Comparison of ENCODE assay signal across 15 cellular contexts in the genomic region with DNA sequence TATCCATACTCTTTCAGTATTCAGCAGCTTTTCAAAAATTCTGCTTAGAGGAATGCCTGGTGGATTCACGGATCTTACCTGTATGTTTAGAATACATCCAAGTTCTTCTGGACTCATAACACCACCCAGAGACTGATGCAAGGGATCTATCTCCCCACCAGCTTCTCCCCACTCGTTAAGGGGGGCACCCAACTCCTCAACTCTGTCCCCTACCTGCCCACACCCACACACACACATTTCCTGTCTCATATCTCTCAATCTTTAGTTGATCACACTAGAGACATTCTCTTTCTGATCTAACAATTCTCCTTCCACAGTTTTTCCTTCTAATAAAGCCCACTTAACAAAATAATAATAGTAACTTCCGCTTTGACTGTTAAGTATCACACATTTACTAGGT.
A peak's percentile ranks its signal among the peaks of the same experiment; 100 is the strongest.
DNase-seq lines count a peak whose midpoint lies in the region; ATAC-seq and TF ChIP-seq lines count a peak whose summit lies in the region.
"Had no signal": no experiment of that assay in that cellular context is flagged by ENCODE, and none has a peak within 500 bp of the region (broad histone marks: within the 10 kb centered on the region; RNA-seq: fewer than 3 reads in every experiment).

No MANE protein-coding gene starts in this region.

- TF ChIP-seq CTCF in type B pancreatic cell (conservative IDR thresholded peaks at IDR 0.05): no peak

- peak overlapping the region; percentile 5 for H3K27ac Mint-ChIP-seq in activated CD4-positive, alpha-beta T cell treated with anti-CD3 and anti-CD28 coated beads, Interleukin-2, amount 10 ng/mL, durations not matched to agents 7 days and 5 days
- H3K27ac Mint-ChIP-seq in activated naive CD8-positive, alpha-beta T cell treated with anti-CD3 and anti-CD28 coated beads, Interleukin-2, amount 10 ng/mL, durations not matched to agents 7 days and 5 days: no peak overlapping the region
- no peak overlapping the region for H3K27ac Mint-ChIP-seq in activated naive CD8-positive, alpha-beta T cell treated with anti-CD3 and anti-CD28 coated beads, Interleukin-2, amount 50 U/mL, for 24 hours
- H3K27ac Mint-ChIP-seq in type B pancreatic cell: peak overlapping the region; percentile 6
- H3K27ac Mint-ChIP-seq: B cell; CD8-positive, alpha-beta T cell had no signal

- DNase-seq in activated CD4-positive, alpha-beta T cell treated with anti-CD3 and anti-CD28 coated beads, Interleukin-2, amount 10 ng/mL, durations not matched to agents 7 days and 5 days: no peak
- DNase-seq in activated CD4-positive, alpha-beta T cell treated with anti-CD3 and anti-CD28 coated beads for 4 hours: no peak
- no peak for DNase-seq in activated naive CD8-positive, alpha-beta T cell treated with anti-CD3 and anti-CD28 coated beads, Interleukin-2, amount 10 ng/mL, durations not matched to agents 7 days and 5 days
- no peak for DNase-seq in activated naive CD8-positive, alpha-beta T cell treated with anti-CD3 and anti-CD28 coated beads, Interleukin-2, amount 50 U/mL, for 24 hours
- DNase-seq in type B pancreatic cell (ENCODE audit: extremely low spot score, unreplicated experiment): no peak
- DNase-seq in mucosa of gallbladder (ENCODE audit: low spot score): no peak
- DNase-seq: Caco-2; CD8-positive, alpha-beta T cell; DMS153; GDM1; H7; HCEC 1CT had no signal

- ATAC-seq in activated naive CD8-positive, alpha-beta T cell treated with anti-CD3 and anti-CD28 coated beads, Interleukin-2, amount 10 ng/mL, durations not matched to agents 7 days and 5 days (ENCODE audit: low read depth): peak; percentile 54
- ATAC-seq in activated naive CD8-positive, alpha-beta T cell treated with anti-CD3 and anti-CD28 coated beads, Interleukin-2, amount 50 U/mL, for 24 hours: no peak
- ATAC-seq: CD8-positive, alpha-beta T cell; GM12878 had no signal

- POLR2A ChIA-PET in activated CD4-positive, alpha-beta T cell treated with anti-CD3 and anti-CD28 coated beads, Interleukin-2, amount 10 ng/mL, durations not matched to agents 7 days and 5 days (lab: Charles Lee): no interaction called here
- POLR2A ChIA-PET in activated naive CD8-positive, alpha-beta T cell treated with anti-CD3 and anti-CD28 coated beads, Interleukin-2, amount 10 ng/mL, durations not matched to agents 7 days and 5 days (lab: Charles Lee): interaction anchor here (1.2 kb wide), 1 partner anchor 19 kb away, joined by 4 read pairs; no protein-coding TSS in a partner anchor

- peaks cover 10% of the 10 kb centered on the region for H3K27me3 Mint-ChIP-seq in activated CD4-positive, alpha-beta T cell treated with anti-CD3 and anti-CD28 coated beads, Interleukin-2, amount 10 ng/mL, durations not matched to agents 7 days and 5 days
- H3K27me3 Mint-ChIP-seq in activated naive CD8-positive, alpha-beta T cell treated with anti-CD3 and anti-CD28 coated beads, Interleukin-2, amount 10 ng/mL, durations not matched to agents 7 days and 5 days: peaks cover 2% of the 10 kb centered on the region
- H3K27me3 Mint-ChIP-seq in activated naive CD8-positive, alpha-beta T cell treated with anti-CD3 and anti-CD28 coated beads, Interleukin-2, amount 50 U/mL, for 24 hours: peaks cover 2% of the 10 kb centered on the region
- H3K27me3 Mint-ChIP-seq in type B pancreatic cell: no peaks in the 10 kb centered on the region
- H3K27me3 Mint-ChIP-seq: B cell had no signal

- peaks cover 26% of the 10 kb centered on the region for H3K4me1 Mint-ChIP-seq in activated CD4-positive, alpha-beta T cell treated with anti-CD3 and anti-CD28 coated beads, Interleukin-2, amount 10 ng/mL, durations not matched to agents 7 days and 5 days
- peaks cover 18% of the 10 kb centered on the region for H3K4me1 Mint-ChIP-seq in activated naive CD8-positive, alpha-beta T cell treated with anti-CD3 and anti-CD28 coated beads, Interleukin-2, amount 10 ng/mL, durations not matched to agents 7 days and 5 days
- H3K4me1 Mint-ChIP-seq in activated naive CD8-positive, alpha-beta T cell treated with anti-CD3 and anti-CD28 coated beads, Interleukin-2, amount 50 U/mL, for 24 hours: peaks cover 4% of the 10 kb centered on the region
- peaks cover 14% of the 10 kb centered on the region for H3K4me1 Mint-ChIP-seq in type B pancreatic cell (ENCODE audit: unreplicated experiment)
- H3K4me1 Mint-ChIP-seq: B cell had no signal

- no peak overlapping the region for H3K4me3 Mint-ChIP-seq in activated CD4-positive, alpha-beta T cell treated with anti-CD3 and anti-CD28 coated beads, Interleukin-2, amount 10 ng/mL, durations not matched to agents 7 days and 5 days
- no peak overlapping the region for H3K4me3 Mint-ChIP-seq in activated naive CD8-positive, alpha-beta T cell treated with anti-CD3 and anti-CD28 coated beads, Interleukin-2, amount 10 ng/mL, durations not matched to agents 7 days and 5 days
- no peak overlapping the region for H3K4me3 Mint-ChIP-seq in activated naive CD8-positive, alpha-beta T cell treated with anti-CD3 and anti-CD28 coated beads, Interleukin-2, amount 50 U/mL, for 24 hours
- H3K4me3 Mint-ChIP-seq in type B pancreatic cell: no peak overlapping the region
- H3K4me3 Mint-ChIP-seq: B cell; CD4-positive, CD25-positive, alpha-beta regulatory T cell; CD8-positive, alpha-beta T cell had no signal

- CTCF ChIA-PET in activated CD4-positive, alpha-beta T cell treated with anti-CD3 and anti-CD28 coated beads, Interleukin-2, amount 10 ng/mL, durations not matched to agents 7 days and 5 days (lab: Charles Lee): no interaction called here

- peaks cover 3% of the 10 kb centered on the region for H3K9me3 Mint-ChIP-seq in activated CD4-positive, alpha-beta T cell treated with anti-CD3 and anti-CD28 coated beads, Interleukin-2, amount 10 ng/mL, durations not matched to agents 7 days and 5 days
- H3K9me3 Mint-ChIP-seq in activated naive CD8-positive, alpha-beta T cell treated with anti-CD3 and anti-CD28 coated beads, Interleukin-2, amount 10 ng/mL, durations not matched to agents 7 days and 5 days: peaks cover 9% of the 10 kb centered on the region
- H3K9me3 Mint-ChIP-seq in activated naive CD8-positive, alpha-beta T cell treated with anti-CD3 and anti-CD28 coated beads, Interleukin-2, amount 50 U/mL, for 24 hours: peaks cover 10% of the 10 kb centered on the region
- H3K9me3 Mint-ChIP-seq in type B pancreatic cell: no peaks in the 10 kb centered on the region

- H3K36me3 Mint-ChIP-seq in activated CD4-positive, alpha-beta T cell treated with anti-CD3 and anti-CD28 coated beads, Interleukin-2, amount 10 ng/mL, durations not matched to agents 7 days and 5 days (ENCODE audit: low read depth): peaks cover 6% of the 10 kb centered on the region
- H3K36me3 Mint-ChIP-seq in activated naive CD8-positive, alpha-beta T cell treated with anti-CD3 and anti-CD28 coated beads, Interleukin-2, amount 10 ng/mL, durations not matched to agents 7 days and 5 days: peaks cover 15% of the 10 kb centered on the region
- H3K36me3 Mint-ChIP-seq in activated naive CD8-positive, alpha-beta T cell treated with anti-CD3 and anti-CD28 coated beads, Interleukin-2, amount 50 U/mL, for 24 hours (ENCODE audit: low read depth): no peaks in the 10 kb centered on the region
- peaks cover 9% of the 10 kb centered on the region for H3K36me3 Mint-ChIP-seq in type B pancreatic cell
- H3K36me3 Mint-ChIP-seq: CD8-positive, alpha-beta T cell had no signal

Comparison
In these comparisons a context has a peak if more than half of its experiments do, and no peak if none do; other contexts are left out.
1. H3K27ac Mint-ChIP-seq: peak in activated CD4-positive, alpha-beta T cell treated with anti-CD3 and anti-CD28 coated beads, Interleukin-2, amount 10 ng/mL, durations not matched to agents 7 days and 5 days (single experiment) and type B pancreatic cell (single experiment); none in activated naive CD8-positive, alpha-beta T cell treated with anti-CD3 and anti-CD28 coated beads, Interleukin-2, amount 10 ng/mL, durations not matched to agents 7 days and 5 days (single experiment) and activated naive CD8-positive, alpha-beta T cell treated with anti-CD3 and anti-CD28 coated beads, Interleukin-2, amount 50 U/mL, for 24 hours (single experiment).